8 cellular contexts compared by ENCODE assay signal in the genomic region with DNA sequence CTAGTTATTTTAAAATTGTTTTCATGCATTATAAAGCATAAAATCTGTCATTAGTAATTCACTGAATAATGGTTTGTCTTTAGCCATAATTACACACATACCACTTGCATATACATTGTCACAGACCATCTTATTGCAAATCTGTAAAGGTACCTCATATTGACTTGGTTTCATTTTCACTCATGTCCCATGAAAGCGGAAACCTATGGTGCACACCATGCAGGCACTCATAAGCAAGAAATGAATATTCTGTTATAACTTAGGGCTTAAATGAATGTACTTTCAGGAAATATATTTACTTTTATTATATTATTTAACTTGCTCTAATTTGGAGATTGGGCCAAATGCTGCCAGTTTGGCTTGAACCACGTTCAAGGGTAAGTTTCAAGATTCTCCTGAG. TPM values are rescaled to one million over a fixed set of nuclear protein-coding genes. Genes with fewer than 3 reads are reported as not detected.
DNase-seq lines count a peak whose midpoint lies in the region; ATAC-seq and TF ChIP-seq lines count a peak whose summit lies in the region.

No MANE protein-coding gene starts in this region.

- H3K4me1 Mint-ChIP-seq in CD4-positive, alpha-beta T cell (ENCODE audit: low read depth) = peaks cover 56% of the 10 kb centered on the region
- H3K4me1 Mint-ChIP-seq in T-helper 1 cell treated with Interleukin-12 subunit alpha and Interleukin-12 subunit beta and Interleukin-4 antibody, amounts not matched to agents 30 μg/mL and 1 μg/mL, for 36 hours (ENCODE audit: low read depth) = peaks cover 42% of the 10 kb centered on the region
- H3K4me1 Mint-ChIP-seq in neural progenitor cell = no peaks in the 10 kb centered on the region

- H3K36me3 Mint-ChIP-seq in CD4-positive, alpha-beta T cell (ENCODE audit: low read depth) = no peaks in the 10 kb centered on the region
- H3K36me3 Mint-ChIP-seq in T-helper 1 cell treated with Interleukin-12 subunit alpha and Interleukin-12 subunit beta and Interleukin-4 antibody, amounts not matched to agents 30 μg/mL and 1 μg/mL, for 36 hours (ENCODE audit: low read depth) = peaks cover 6% of the 10 kb centered on the region
- H3K36me3 Mint-ChIP-seq in neural progenitor cell = no peaks in the 10 kb centered on the region

- H3K4me2 ChIP-seq in neural progenitor cell = no peak overlapping the region

- H3K27me3 Mint-ChIP-seq in CD4-positive, alpha-beta T cell = no peaks in the 10 kb centered on the region
- no peaks in the 10 kb centered on the region for H3K27me3 Mint-ChIP-seq in T-helper 1 cell treated with Interleukin-12 subunit alpha and Interleukin-12 subunit beta and Interleukin-4 antibody, amounts not matched to agents 30 μg/mL and 1 μg/mL, for 36 hours (ENCODE audit: low read depth)
- peaks cover 2% of the 10 kb centered on the region for H3K27me3 Mint-ChIP-seq in neural progenitor cell (ENCODE audit: insufficient read depth, low read depth)

- intact Hi-C loops in CD4-positive, alpha-beta T cell (cut with DNase I, micrococcal nuclease) = no loop called here
- intact Hi-C loops in upper lobe of right lung (cut with DNase I) = no loop called here

- no peaks in the 10 kb centered on the region for H3K79me2 ChIP-seq in neural progenitor cell (ENCODE audit: low read depth)

- H3K4me1 ChIP-seq in upper lobe of right lung (peaks cover 9% of the 10 kb centered on the region), neural progenitor cell (no peaks in the 10 kb centered on the region)

- TF ChIP-seq CTCF in CD4-positive, alpha-beta T cell (IDR thresholded peaks at IDR 0.05) = no peak
- TF ChIP-seq CTCF in upper lobe of right lung (IDR thresholded peaks at IDR 0.05) (no peak), neural progenitor cell (IDR thresholded peaks at IDR 0.05) (no peak)

- no peaks in the 10 kb centered on the region for H3K9me3 Mint-ChIP-seq in CD4-positive, alpha-beta T cell
- peaks cover 7% of the 10 kb centered on the region for H3K9me3 Mint-ChIP-seq in T-helper 1 cell treated with Interleukin-12 subunit alpha and Interleukin-12 subunit beta and Interleukin-4 antibody, amounts not matched to agents 30 μg/mL and 1 μg/mL, for 36 hours
- no peaks in the 10 kb centered on the region for H3K9me3 Mint-ChIP-seq in neural progenitor cell

- H2AFZ ChIP-seq in neural progenitor cell (replicated peaks) = no peak overlapping the region

- peak; percentile 80 for ATAC-seq in CD4-positive, alpha-beta T cell (ENCODE audit: poor library complexity)
- peak; percentile 98 for ATAC-seq in GM19025 (IDR thresholded peaks at IDR 0.05; ENCODE audit: low read depth, unreplicated experiment)
- peak; percentile 99 for ATAC-seq in HG02885 (IDR thresholded peaks at IDR 0.05; ENCODE audit: poor library complexity, unreplicated experiment)
- ATAC-seq in upper lobe of right lung = no peak

- no peak overlapping the region for H3K4me3 ChIP-seq in upper lobe of right lung
- no peak overlapping the region for H3K4me3 ChIP-seq in neural progenitor cell

- POLR2A ChIA-PET in CD4-positive, alpha-beta T cell (lab: Charles Lee) = interaction anchor here (0.6 to 9.9 kb wide), 13 partner anchors 10 to 544 kb away, joined by 3 to 85 read pairs (median 9); a partner anchor contains a TSS

- no peaks in the 10 kb centered on the region for H3K9me3 ChIP-seq in CD4-positive, alpha-beta T cell (ENCODE audit: control insufficient read depth, low read length)
- no peaks in the 10 kb centered on the region for H3K9me3 ChIP-seq in upper lobe of right lung
- no peaks in the 10 kb centered on the region for H3K9me3 ChIP-seq in neural progenitor cell (ENCODE audit: low read depth)

- H3K27ac Mint-ChIP-seq in CD4-positive, alpha-beta T cell = peak overlapping the region; percentile 90
- H3K27ac Mint-ChIP-seq in T-helper 1 cell treated with Interleukin-12 subunit alpha and Interleukin-12 subunit beta and Interleukin-4 antibody, amounts not matched to agents 30 μg/mL and 1 μg/mL, for 36 hours = peak overlapping the region; percentile 82
- H3K27ac Mint-ChIP-seq in neural progenitor cell = no peak overlapping the region

- H3K4me3 Mint-ChIP-seq in CD4-positive, alpha-beta T cell = peak overlapping the region; percentile 74
- H3K4me3 Mint-ChIP-seq in T-helper 1 cell treated with Interleukin-12 subunit alpha and Interleukin-12 subunit beta and Interleukin-4 antibody, amounts not matched to agents 30 μg/mL and 1 μg/mL, for 36 hours = peak overlapping the region; percentile 21
- H3K4me3 Mint-ChIP-seq in neural progenitor cell = no peak overlapping the region

- peak overlapping the region; percentile 19 for H3K27ac ChIP-seq in CD4-positive, alpha-beta T cell (ENCODE audit: low read depth, low read length)
- H3K27ac ChIP-seq in upper lobe of right lung (no peak overlapping the region), neural progenitor cell (no peak overlapping the region)

- H3F3A ChIP-seq in neural progenitor cell (ENCODE audit: low read depth) = no peaks in the 10 kb centered on the region

- H3K9ac ChIP-seq in neural progenitor cell = no peak overlapping the region

- CTCF ChIA-PET in CD4-positive, alpha-beta T cell (lab: Charles Lee) = interaction anchor here (0.7 to 1.4 kb wide), 3 partner anchors 20 to 60 kb away, joined by 3 to 5 read pairs (median 4); no protein-coding TSS in a partner anchor

- H3K36me3 ChIP-seq in upper lobe of right lung (no peaks in the 10 kb centered on the region), neural progenitor cell (no peaks in the 10 kb centered on the region)

- peak in 1 of 10 experiments; percentile 21 for DNase-seq in CD4-positive, alpha-beta T cell
- no peak for DNase-seq in upper lobe of right lung
- no peak for DNase-seq in cerebellar cortex (ENCODE audit: low spot score)
- DNase-seq in putamen (ENCODE audit: low spot score) = no peak
- DNase-seq in neural progenitor cell (ENCODE audit: low spot score) = no peak

- no peaks in the 10 kb centered on the region for H4K20me1 ChIP-seq in neural progenitor cell (ENCODE audit: low read depth)

- no peaks in the 10 kb centered on the region for H3K27me3 ChIP-seq in CD4-positive, alpha-beta T cell (ENCODE audit: control insufficient read depth, insufficient read depth, low read length)
- no peaks in the 10 kb centered on the region for H3K27me3 ChIP-seq in upper lobe of right lung
- H3K27me3 ChIP-seq in neural progenitor cell = no peaks in the 10 kb centered on the region

RNA-seq across cellular contexts. Expression of a gene that starts 29.2 kb away (rescaled TPM):
- total RNA-seq in CD4-positive, alpha-beta T cell = 100 to 1,000 TPM; 645 to 648 TPM
- total RNA-seq in upper lobe of right lung (66.9 TPM), neural progenitor cell (ENCODE audit: low replicate concordance) (18.6 and 35.4 TPM in 2 replicates)
